Comparison of ENCODE assay signal across 8 cellular contexts in genomic region chr3:125357032-125357658, GRCh38. TPM values are rescaled to one million over a fixed set of nuclear protein-coding genes. Genes with fewer than 3 reads are reported as not detected.
DNase-seq lines count a peak whose midpoint lies in the region; ATAC-seq and TF ChIP-seq lines count a peak whose summit lies in the region.

No MANE protein-coding gene starts in this region.

- peak overlapping the region; percentile 0 to 52 for H3K27ac Mint-ChIP-seq in effector memory CD8-positive, alpha-beta T cell
- peak overlapping the region; percentile 15 for H3K27ac Mint-ChIP-seq in stimulated activated effector memory CD8-positive, alpha-beta T cell treated with anti-CD3 and anti-CD28 coated beads, Interleukin-12 subunit alpha, Interleukin-12 subunit beta, amount 100 ng/mL, for 72 hours

- H2BK5ac ChIP-seq in IMR-90 (ENCODE audit: low read depth, low read length, poor library complexity, severe bottlenecking) = peak overlapping the region; percentile 53

- H3K36me3 ChIP-seq in IMR-90 (ENCODE audit: control insufficient read depth, insufficient read depth, low read length) = no peaks in the 10 kb centered on the region

- H3K4me2 ChIP-seq in IMR-90 (ENCODE audit: low read depth, low read length) = peak overlapping the region; percentile 83

- no TSS peak for BruUV-seq in IMR-90 (replicated peaks; lab: Mats Ljungman, UMichigan)

- POLR2A ChIA-PET in AG04449 (lab: Yijun Ruan, JAX) = no interaction called here
- POLR2A ChIA-PET in IMR-90 (lab: Charles Lee; ENCODE audit: unreplicated experiment) = interaction anchor here (0.6 kb wide), 1 partner anchor 9 kb away, joined by 4 read pairs; no protein-coding TSS in a partner anchor

- peak overlapping the region; percentile 45 to 56 for H3K4me3 Mint-ChIP-seq in effector memory CD8-positive, alpha-beta T cell
- H3K4me3 Mint-ChIP-seq in stimulated activated effector memory CD8-positive, alpha-beta T cell treated with anti-CD3 and anti-CD28 coated beads, Interleukin-12 subunit alpha, Interleukin-12 subunit beta, amount 100 ng/mL, for 72 hours = peak overlapping the region; percentile 63

- peak overlapping the region; percentile 38; the same call in 1 of the 2 replicates for H3K56ac ChIP-seq in IMR-90 (ENCODE audit: extremely low read depth, insufficient read depth, low read length)

- no peak overlapping the region for H3K18ac ChIP-seq in IMR-90 (ENCODE audit: low read depth, low read length)

- H4K91ac ChIP-seq in IMR-90 (ENCODE audit: insufficient read depth, low read depth, low read length) = peak overlapping the region; percentile 65; the same call in 1 of the 2 replicates

- CTCF ChIA-PET in AG04449 (lab: Yijun Ruan, JAX) (interaction anchor here (0.9 kb wide), 1 partner anchor 25 kb away, joined by 3 read pairs; no protein-coding TSS in a partner anchor), IMR-90 (lab: Yijun Ruan, JAX) (interaction anchor here (0.5 kb wide), 1 partner anchor 20 kb away, joined by 4 read pairs; no protein-coding TSS in a partner anchor)

- no peaks in the 10 kb centered on the region for H3K27me3 ChIP-seq in IMR-90 (ENCODE audit: control insufficient read depth, insufficient read depth, low read length)
- H3K27me3 ChIP-seq in mononuclear cell (ENCODE audit: insufficient read depth, low read length) = no peaks in the 10 kb centered on the region

- H3K4me1 ChIP-seq in IMR-90 (ENCODE audit: control insufficient read depth, insufficient read depth, low read length) (no peaks in the 10 kb centered on the region), mononuclear cell (ENCODE audit: insufficient read depth, low read length) (peaks cover 39% of the 10 kb centered on the region)

- peak overlapping the region; percentile 73 for H3K9ac ChIP-seq in IMR-90 (ENCODE audit: low read depth, low read length)

- peak overlapping the region; percentile 69 for H3K4ac ChIP-seq in IMR-90 (ENCODE audit: low read depth, low read length)

- H3K79me1 ChIP-seq in IMR-90 (ENCODE audit: low read depth in 1 of 2, low read length in 2 of 2) = peaks cover 15 to 74% of the 10 kb centered on the region in 2 experiments; a peak in 3 of 4 replicates

- H3K14ac ChIP-seq in IMR-90 (replicated peaks; ENCODE audit: low read depth, low read length) = peak overlapping the region; percentile 69

- peak overlapping the region; percentile 88 for H2AK9ac ChIP-seq in IMR-90 (replicated peaks; ENCODE audit: low read depth, low read length, poor library complexity)

- H3K36me3 Mint-ChIP-seq in effector memory CD8-positive, alpha-beta T cell (ENCODE audit: insufficient read depth) = no peaks in the 10 kb centered on the region
- H3K36me3 Mint-ChIP-seq in stimulated activated effector memory CD8-positive, alpha-beta T cell treated with anti-CD3 and anti-CD28 coated beads, Interleukin-12 subunit alpha, Interleukin-12 subunit beta, amount 100 ng/mL, for 72 hours = no peaks in the 10 kb centered on the region

- DNase-seq in AG04449 (ENCODE audit: low read depth, low spot score) (no peak), IMR-90 (peak; percentile 36), NCI-H187 treated with DMSO at 0.1 percent for 48 hours (lab: John Stamatoyannopoulos, UW) (no peak)
- peak; percentile 10 to 21 for DNase-seq in activated CD4-positive, alpha-beta T cell treated with anti-CD3 and anti-CD28 coated beads, Interleukin-2, amount 50 U/mL, for 24 hours (ENCODE audit: low read depth in 1 of 2, low spot score in 1 of 2)
- peak; percentile 11 to 18 (median 13) for DNase-seq in effector memory CD8-positive, alpha-beta T cell
- DNase-seq in stimulated activated effector memory CD8-positive, alpha-beta T cell treated with anti-CD3 and anti-CD28 coated beads, Interleukin-12 subunit alpha, Interleukin-12 subunit beta, amount 100 ng/mL, for 72 hours (ENCODE audit: low spot score in 2 of 2) = peak in 1 of 2 donors; percentile 9

- no peak for TF ChIP-seq RAD21 in IMR-90 (IDR thresholded peaks at IDR 0.05; ENCODE audit: low read length)

- no peak overlapping the region for H2BK15ac ChIP-seq in IMR-90 (ENCODE audit: low read depth, low read length)

- no peaks in the 10 kb centered on the region for H3K9me3 Mint-ChIP-seq in effector memory CD8-positive, alpha-beta T cell
- H3K9me3 Mint-ChIP-seq in stimulated activated effector memory CD8-positive, alpha-beta T cell treated with anti-CD3 and anti-CD28 coated beads, Interleukin-12 subunit alpha, Interleukin-12 subunit beta, amount 100 ng/mL, for 72 hours = no peaks in the 10 kb centered on the region

- peak overlapping the region; percentile 54 for H4K5ac ChIP-seq in IMR-90 (ENCODE audit: low read depth, low read length)

- intact Hi-C loops in IMR-90 (cut with micrococcal nuclease) = no loop called here

- dilution Hi-C loops in IMR-90 (cut with HindIII; ENCODE audit: low sequenced_read_pairs, unreplicated experiment) = no loop called here

- H3K4me1 Mint-ChIP-seq in effector memory CD8-positive, alpha-beta T cell (ENCODE audit: low read depth in 2 of 2) = peaks cover 39 to 66% of the 10 kb centered on the region in 2 donors
- H3K4me1 Mint-ChIP-seq in stimulated activated effector memory CD8-positive, alpha-beta T cell treated with anti-CD3 and anti-CD28 coated beads, Interleukin-12 subunit alpha, Interleukin-12 subunit beta, amount 100 ng/mL, for 72 hours = peaks cover 75% of the 10 kb centered on the region

- TF ChIP-seq CTCF in AG04449 (IDR thresholded peaks at IDR 0.05; ENCODE audit: insufficient read depth, low read length, missing control alignments) (no peak), IMR-90 (conservative IDR thresholded peaks at IDR 0.05; ENCODE audit: low read depth, low read length) (no peak)

- no peak overlapping the region for H2BK20ac ChIP-seq in IMR-90 (ENCODE audit: low read depth, low read length)

- peak overlapping the region; percentile 38; the same call in 1 of the 2 replicates for H3K27ac ChIP-seq in IMR-90 (ENCODE audit: insufficient read depth, low read length)

- H3K9me1 ChIP-seq in IMR-90 (ENCODE audit: insufficient read depth, low read length) = 0 out of 2 replicates have a peak, but pooled peaks cover 3% of the 10 kb centered on the region

- H2AFZ ChIP-seq in IMR-90 (replicated peaks; ENCODE audit: low read length, poor library complexity) = peak overlapping the region; percentile 87

- peaks cover 72% of the 10 kb centered on the region for H4K20me1 ChIP-seq in IMR-90 (ENCODE audit: insufficient read depth, low read length)

- in situ Hi-C loops in IMR-90 (cut with MboI; ENCODE audit: low sequenced_read_pairs) = no loop called here

- peak overlapping the region; percentile 46; the same call in 1 of the 2 replicates for H2BK120ac ChIP-seq in IMR-90 (ENCODE audit: low read depth, low read length)

- no peak for TF ChIP-seq POLR2A in IMR-90 (IDR thresholded peaks at IDR 0.05; ENCODE audit: low read depth, low read length)

- ATAC-seq in GM19023 (IDR thresholded peaks at IDR 0.05; ENCODE audit: unreplicated experiment) (peak; percentile 86), IMR-90 (ENCODE audit: low read depth) (peak; percentile 91)
- ATAC-seq in effector memory CD8-positive, alpha-beta T cell (replicated peaks) = peak; percentile 90
- peak; percentile 94 for ATAC-seq in stimulated activated effector memory CD8-positive, alpha-beta T cell treated with anti-CD3 and anti-CD28 coated beads, Interleukin-12 subunit alpha, Interleukin-12 subunit beta, amount 100 ng/mL, for 72 hours

- H3K9me3 ChIP-seq in IMR-90 (ENCODE audit: control insufficient read depth, insufficient read depth, low read length) (no peaks in the 10 kb centered on the region), mononuclear cell (ENCODE audit: low read depth, low read length) (no peaks in the 10 kb centered on the region)

- H3K4me3 ChIP-seq in AG04449 (ENCODE audit: low read depth, low read length) (peak overlapping the region; percentile 58), IMR-90 (ENCODE audit: insufficient read depth, low read depth, low read length) (peak overlapping the region; percentile 54), mononuclear cell (ENCODE audit: low read length) (peak overlapping the region; percentile 48)

- H3K27me3 Mint-ChIP-seq in effector memory CD8-positive, alpha-beta T cell = no peaks in the 10 kb centered on the region

- H4K8ac ChIP-seq in IMR-90 (ENCODE audit: low read depth in 2 of 2, low read length in 2 of 2) = peak overlapping the region; percentile 48 to 85; a peak in 3 of 4 replicates

- H3K23ac ChIP-seq in IMR-90 (ENCODE audit: low read depth, low read length) = peak overlapping the region; percentile 71; the same call in 1 of the 2 replicates

- 2% methylated on average over 7 of the region's 52 CpGs; no CpG with 5 or more reads in 1 of the 2 experiments for WGBS in IMR-90 (ENCODE audit: extremely low coverage in 2 of 2, insufficient read length in 1 of 2), 2 experiments

- no peak overlapping the region; the same call in none of the 2 replicates for H2AK5ac ChIP-seq in IMR-90 (ENCODE audit: low read depth, low read length)

TF ChIP-seq in IMR-90, 13 proteins besides CTCF, POLR2A, EP300 and RAD21:
- no peak for TF ChIP-seq ELK1 (IDR thresholded peaks at IDR 0.05; ENCODE audit: borderline replicate concordance, low read depth, low read length)
- no peak for TF ChIP-seq RCOR1 (IDR thresholded peaks at IDR 0.05; ENCODE audit: insufficient replicate concordance, low read length)
- TF ChIP-seq FOS (IDR thresholded peaks at IDR 0.05; ENCODE audit: low read depth, low read length) = no peak
- TF ChIP-seq CEBPB (IDR thresholded peaks at IDR 0.05; ENCODE audit: low read depth, low read length) = no peak
- no peak for TF ChIP-seq NFE2L2 (IDR thresholded peaks at IDR 0.05; ENCODE audit: low read depth, low read length)
- 0 out of 2 replicates have a peak, but pooled peaks have one; percentile 11 for TF ChIP-seq BHLHE40 (IDR thresholded peaks at IDR 0.05; ENCODE audit: low read depth, low read length)
- no peak for TF ChIP-seq MXI1 (IDR thresholded peaks at IDR 0.05; ENCODE audit: borderline replicate concordance, low read depth, low read length)
- TF ChIP-seq MAZ (IDR thresholded peaks at IDR 0.05; ENCODE audit: borderline replicate concordance, low read depth, low read length) = 0 out of 2 replicates have a peak, but pooled peaks have one; percentile 2

RNA-seq across cellular contexts. Expression of gene ZNF148, which starts 18.0 kb away (rescaled TPM):
- total RNA-seq in IMR-90 (2012; rRNA removed) = 57.8 and 65.2 TPM in 2 replicates
- 8.8 and 9.4 TPM in 2 replicates for polyA plus RNA-seq in IMR-90 (2012; rRNA removed)
- 2.6 and 2.7 TPM in 2 replicates for polyA plus RNA-seq in IMR-90 (2012; cell fraction: cytosol; rRNA removed)
- polyA plus RNA-seq in IMR-90 (2012; cell fraction: nucleus; rRNA removed; ENCODE audit: low replicate concordance) = 2.5 and 15.9 TPM in 2 replicates
- 25.9 TPM for total RNA-seq in mononuclear cell

Comparison
In these comparisons a context has a peak if more than half of its experiments do, and no peak if none do; other contexts are left out.
1. DNase-seq: peak in IMR-90 (single experiment), activated CD4-positive, alpha-beta T cell treated with anti-CD3 and anti-CD28 coated beads, Interleukin-2, amount 50 U/mL, for 24 hours (2 of 2) and effector memory CD8-positive, alpha-beta T cell (3 of 3); none in AG04449 (single experiment) and NCI-H187 treated with DMSO at 0.1 percent for 48 hours (single experiment).
2. Peak in every context shown above with its lines, with median percentiles within 50 percentile points of each other: H3K4me3 ChIP-seq and ATAC-seq.